In the genomic region with DNA sequence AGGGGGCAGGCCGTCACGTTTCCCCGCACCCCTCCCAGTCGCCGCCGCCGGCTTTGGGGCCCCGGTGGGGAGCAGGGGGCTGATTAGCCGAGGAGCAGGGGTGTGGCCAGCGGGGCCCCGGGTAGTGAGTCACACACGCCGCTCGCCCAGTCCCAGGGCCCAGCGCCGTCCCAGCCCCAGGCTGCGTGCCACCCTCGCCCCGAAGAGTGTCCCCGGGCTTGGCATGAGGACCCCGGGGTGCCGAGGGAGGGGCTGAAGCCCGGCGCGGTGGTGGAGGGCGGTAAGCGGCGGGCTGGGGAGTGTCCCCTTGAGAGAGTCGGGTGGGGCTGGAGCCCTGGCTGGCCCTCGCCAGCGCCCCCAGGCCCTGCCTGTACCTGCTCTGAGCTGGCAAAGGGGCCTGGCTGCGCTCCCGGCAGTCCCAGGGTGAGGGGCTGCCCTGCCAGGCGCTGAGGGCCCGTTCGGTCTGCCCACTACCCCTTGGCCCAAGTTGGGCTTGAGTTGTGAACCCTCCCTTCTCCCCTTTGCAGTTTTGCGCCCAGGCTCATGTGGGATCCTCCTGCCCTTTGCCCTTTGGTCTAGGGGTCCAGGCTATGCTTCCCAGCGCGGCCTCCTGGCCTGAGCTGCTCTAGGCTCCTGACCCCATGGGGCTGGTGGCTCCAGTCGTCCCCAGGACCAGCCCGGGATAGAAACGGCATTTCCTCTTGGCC, we compare ENCODE assay signal across 8 cellular contexts. TPM values are rescaled to one million over a fixed set of nuclear protein-coding genes. Genes with fewer than 3 reads are reported as not detected.
DNase-seq lines count a peak whose midpoint lies in the region; ATAC-seq and TF ChIP-seq lines count a peak whose summit lies in the region.

No MANE protein-coding gene starts in this region.

- H3K36me3 ChIP-seq in GM06990 (ENCODE audit: control insufficient read depth, insufficient read depth, low read length) = no peaks in the 10 kb centered on the region; the same call in none of the 2 replicates

- peak overlapping the region; percentile 26 for H3K4me3 ChIP-seq in GM06990 (replicated peaks; ENCODE audit: low read depth, low read length)

- CTCF ChIA-PET in activated naive CD4-positive, alpha-beta T cell treated with anti-CD3 and anti-CD28 coated beads, Interleukin-2, amount 10 ng/mL, durations not matched to agents 7 days and 5 days (lab: Charles Lee) = no interaction called here

- no peaks in the 10 kb centered on the region for H3K9me3 Mint-ChIP-seq in activated naive CD4-positive, alpha-beta T cell treated with anti-CD3 and anti-CD28 coated beads, Interleukin-2, amount 10 ng/mL, durations not matched to agents 7 days and 5 days
- no peaks in the 10 kb centered on the region for H3K9me3 Mint-ChIP-seq in progenitor cell of endocrine pancreas (ENCODE audit: low read depth)
- H3K9me3 Mint-ChIP-seq in activated T-helper 2 cell treated with anti-CD3 and anti-CD28 coated beads, Interferon-gamma antibody, Interleukin-2, Interleukin-4, amounts not matched to agents 10 μg/mL and 5 μg/mL and 100 μg/mL, durations not matched to agents 14 hours and 24 hours and 36 hours = no peaks in the 10 kb centered on the region

- H3K4me1 Mint-ChIP-seq in activated naive CD4-positive, alpha-beta T cell treated with anti-CD3 and anti-CD28 coated beads, Interleukin-2, amount 10 ng/mL, durations not matched to agents 7 days and 5 days = peaks cover 3% of the 10 kb centered on the region
- peaks cover 5% of the 10 kb centered on the region for H3K4me1 Mint-ChIP-seq in progenitor cell of endocrine pancreas (ENCODE audit: low read depth)
- no peaks in the 10 kb centered on the region for H3K4me1 Mint-ChIP-seq in activated T-helper 2 cell treated with anti-CD3 and anti-CD28 coated beads, Interferon-gamma antibody, Interleukin-2, Interleukin-4, amounts not matched to agents 10 μg/mL and 5 μg/mL and 100 μg/mL, durations not matched to agents 14 hours and 24 hours and 36 hours (ENCODE audit: low read depth)

- peaks cover 42% of the 10 kb centered on the region for H3K27me3 Mint-ChIP-seq in activated naive CD4-positive, alpha-beta T cell treated with anti-CD3 and anti-CD28 coated beads, Interleukin-2, amount 10 ng/mL, durations not matched to agents 7 days and 5 days
- peaks cover 4% of the 10 kb centered on the region for H3K27me3 Mint-ChIP-seq in progenitor cell of endocrine pancreas
- peaks cover 40% of the 10 kb centered on the region for H3K27me3 Mint-ChIP-seq in activated T-helper 2 cell treated with anti-CD3 and anti-CD28 coated beads, Interferon-gamma antibody, Interleukin-2, Interleukin-4, amounts not matched to agents 10 μg/mL and 5 μg/mL and 100 μg/mL, durations not matched to agents 14 hours and 24 hours and 36 hours (ENCODE audit: low read depth)

- H3K4me3 Mint-ChIP-seq in activated naive CD4-positive, alpha-beta T cell treated with anti-CD3 and anti-CD28 coated beads, Interleukin-2, amount 10 ng/mL, durations not matched to agents 7 days and 5 days = no peak overlapping the region
- H3K4me3 Mint-ChIP-seq in progenitor cell of endocrine pancreas (ENCODE audit: low read depth) = peak overlapping the region; percentile 70
- H3K4me3 Mint-ChIP-seq in activated T-helper 2 cell treated with anti-CD3 and anti-CD28 coated beads, Interferon-gamma antibody, Interleukin-2, Interleukin-4, amounts not matched to agents 10 μg/mL and 5 μg/mL and 100 μg/mL, durations not matched to agents 14 hours and 24 hours and 36 hours (ENCODE audit: low read depth) = no peak overlapping the region

- intact Hi-C loops in Right ventricle myocardium superior (cut with DNase I) = no loop called here
- intact Hi-C loops in activated T-helper 2 cell treated with anti-CD3 and anti-CD28 coated beads, Interferon-gamma antibody, Interleukin-2, Interleukin-4, amounts not matched to agents 10 μg/mL and 5 μg/mL and 100 μg/mL, durations not matched to agents 14 hours and 24 hours and 36 hours (cut with micrococcal nuclease) = loop anchor here (5.0 kb wide), 1 partner anchor 454 kb away; a partner anchor contains a TSS

- no peaks in the 10 kb centered on the region for H3K36me3 Mint-ChIP-seq in activated naive CD4-positive, alpha-beta T cell treated with anti-CD3 and anti-CD28 coated beads, Interleukin-2, amount 10 ng/mL, durations not matched to agents 7 days and 5 days
- H3K36me3 Mint-ChIP-seq in progenitor cell of endocrine pancreas (ENCODE audit: insufficient read depth) = peaks cover 1% of the 10 kb centered on the region
- H3K36me3 Mint-ChIP-seq in activated T-helper 2 cell treated with anti-CD3 and anti-CD28 coated beads, Interferon-gamma antibody, Interleukin-2, Interleukin-4, amounts not matched to agents 10 μg/mL and 5 μg/mL and 100 μg/mL, durations not matched to agents 14 hours and 24 hours and 36 hours (ENCODE audit: low read depth) = no peaks in the 10 kb centered on the region

- ATAC-seq in Right ventricle myocardium superior (ENCODE audit: poor library complexity) = peak; percentile 78
- ATAC-seq in GM19023 (IDR thresholded peaks at IDR 0.05; ENCODE audit: unreplicated experiment) = no peak

- DNase-seq in GM06990 (ENCODE audit: extremely low read depth, insufficient read length) = no peak
- peak; percentile 57 for DNase-seq in NCI-H226
- DNase-seq in activated naive CD4-positive, alpha-beta T cell treated with anti-CD3 and anti-CD28 coated beads, Interleukin-2, amount 10 ng/mL, durations not matched to agents 7 days and 5 days = peak; percentile 36
- peak; percentile 78 for DNase-seq in Right ventricle myocardium superior
- DNase-seq in progenitor cell of endocrine pancreas (ENCODE audit: low spot score, unreplicated experiment) = peak; percentile 48
- DNase-seq in ecto neural progenitor cell (ENCODE audit: low spot score) = no peak
- DNase-seq in activated T-helper 2 cell treated with anti-CD3 and anti-CD28 coated beads, Interferon-gamma antibody, Interleukin-2, Interleukin-4, amounts not matched to agents 10 μg/mL and 5 μg/mL and 100 μg/mL, durations not matched to agents 14 hours and 24 hours and 36 hours (ENCODE audit: low spot score) = no peak

- H3K27ac Mint-ChIP-seq in activated naive CD4-positive, alpha-beta T cell treated with anti-CD3 and anti-CD28 coated beads, Interleukin-2, amount 10 ng/mL, durations not matched to agents 7 days and 5 days = no peak overlapping the region
- peak overlapping the region; percentile 84 for H3K27ac Mint-ChIP-seq in progenitor cell of endocrine pancreas
- H3K27ac Mint-ChIP-seq in activated T-helper 2 cell treated with anti-CD3 and anti-CD28 coated beads, Interferon-gamma antibody, Interleukin-2, Interleukin-4, amounts not matched to agents 10 μg/mL and 5 μg/mL and 100 μg/mL, durations not matched to agents 14 hours and 24 hours and 36 hours = no peak overlapping the region

- no peaks in the 10 kb centered on the region for H3K27me3 ChIP-seq in GM06990 (replicated peaks; ENCODE audit: control insufficient read depth, insufficient read depth, low read length)

- TF ChIP-seq CTCF in GM06990 (IDR thresholded peaks at IDR 0.05; ENCODE audit: insufficient read depth, low read length, poor library complexity, severe bottlenecking) = no peak
- no peak for TF ChIP-seq CTCF in progenitor cell of endocrine pancreas (IDR thresholded peaks at IDR 0.05; ENCODE audit: unreplicated experiment)

RNA-seq across cellular contexts. Expression of a gene that starts 34.6 kb away (rescaled TPM):
- total RNA-seq in Right ventricle myocardium superior = 17.3 TPM
- total RNA-seq in progenitor cell of endocrine pancreas = 23.7 and 27.1 TPM in 2 replicates
- 1.9 and 2.6 TPM in 2 replicates for total RNA-seq in activated T-helper 2 cell treated with anti-CD3 and anti-CD28 coated beads, Interferon-gamma antibody, Interleukin-2, Interleukin-4, amounts not matched to agents 10 μg/mL and 5 μg/mL and 100 μg/mL, durations not matched to agents 14 hours and 24 hours and 36 hours

Comparison
In these comparisons a context has a peak if more than half of its experiments do, and no peak if none do; other contexts are left out.
1. DNase-seq: peak in NCI-H226 (single experiment), activated naive CD4-positive, alpha-beta T cell treated with anti-CD3 and anti-CD28 coated beads, Interleukin-2, amount 10 ng/mL, durations not matched to agents 7 days and 5 days (single experiment), Right ventricle myocardium superior (single experiment) and progenitor cell of endocrine pancreas (single experiment); none in GM06990 (single experiment), ecto neural progenitor cell (single experiment) and activated T-helper 2 cell treated with anti-CD3 and anti-CD28 coated beads, Interferon-gamma antibody, Interleukin-2, Interleukin-4, amounts not matched to agents 10 μg/mL and 5 μg/mL and 100 μg/mL, durations not matched to agents 14 hours and 24 hours and 36 hours (single experiment).